Comparison of ENCODE assay signal across 10 cellular contexts in genomic region chr12:89960607-89961394, GRCh38.
DNase-seq lines count a peak whose midpoint lies in the region; ATAC-seq lines count a peak whose summit lies in the region.
"Had no signal": no experiment of that assay in that cellular context is flagged by ENCODE, and none has a peak within 500 bp of the region (broad histone marks: within the 10 kb centered on the region; RNA-seq: fewer than 3 reads in every experiment).

No MANE protein-coding gene starts in this region.

- ATAC-seq in GM19455 (IDR thresholded peaks at IDR 0.05; ENCODE audit: unreplicated experiment) (peak; percentile 5), HG03354 (IDR thresholded peaks at IDR 0.05; ENCODE audit: poor library complexity, severe bottlenecking, unreplicated experiment) (peak; percentile 45), HG03045 (IDR thresholded peaks at IDR 0.05; ENCODE audit: unreplicated experiment) (no peak)
- peak; percentile 27 for ATAC-seq in effector memory CD8-positive, alpha-beta T cell (replicated peaks)

- H3K4me3 Mint-ChIP-seq in effector memory CD8-positive, alpha-beta T cell = no peak overlapping the region
- H3K4me3 Mint-ChIP-seq: neural crest cell had no signal

- no peaks in the 10 kb centered on the region for H3K27me3 Mint-ChIP-seq in effector memory CD8-positive, alpha-beta T cell

- no peaks in the 10 kb centered on the region for H3K4me1 ChIP-seq in HAP-1

- peaks cover 2 to 8% of the 10 kb centered on the region in 2 donors for H3K4me1 Mint-ChIP-seq in effector memory CD8-positive, alpha-beta T cell (ENCODE audit: low read depth in 2 of 2)

- H3K27me3 ChIP-seq in HAP-1 (ENCODE audit: low read depth) = no peaks in the 10 kb centered on the region

- DNase-seq in EL = peak; percentile 43
- no peak for DNase-seq in effector memory CD8-positive, alpha-beta T cell
- no peak for DNase-seq in HuH-7.5 (ENCODE audit: low spot score)
- DNase-seq in T-helper 1 cell = no peak
- DNase-seq in HAP-1 (ENCODE audit: low spot score in 2 of 2) = no peak
- DNase-seq: foreskin melanocyte had no signal

- no peaks in the 10 kb centered on the region for H3K36me3 ChIP-seq in HAP-1 (replicated peaks)

- H3K9me3 ChIP-seq in HAP-1 = no peaks in the 10 kb centered on the region

- H3K9me3 Mint-ChIP-seq in effector memory CD8-positive, alpha-beta T cell = no peaks in the 10 kb centered on the region
- H3K9me3 Mint-ChIP-seq: neural crest cell had no signal

- no peak overlapping the region for H3K4me3 ChIP-seq in HAP-1

- no peaks in the 10 kb centered on the region for H3K36me3 Mint-ChIP-seq in effector memory CD8-positive, alpha-beta T cell (ENCODE audit: insufficient read depth)

- no peak overlapping the region for H3K27ac Mint-ChIP-seq in effector memory CD8-positive, alpha-beta T cell

- in situ Hi-C loops in HAP-1 (cut with MboI; ENCODE audit: low sequenced_read_pairs) = no loop called here
